In genomic region chr7:44845476-44845875, GRCh38 we compare ENCODE assay signal across 1 cellular context.
TF ChIP-seq lines count a peak whose summit lies in the region.

No MANE protein-coding gene starts in this region.

TF ChIP-seq in endothelial cell of umbilical vein, 7 proteins besides CTCF, POLR2A, EP300 and RAD21 (continued from another document):
- TF ChIP-seq JUN (IDR thresholded peaks at IDR 0.05; ENCODE audit: borderline replicate concordance, insufficient read depth, insufficient read length, low read depth) = no peak
